Comparison of ENCODE assay signal across 10 cellular contexts in the genomic region with DNA sequence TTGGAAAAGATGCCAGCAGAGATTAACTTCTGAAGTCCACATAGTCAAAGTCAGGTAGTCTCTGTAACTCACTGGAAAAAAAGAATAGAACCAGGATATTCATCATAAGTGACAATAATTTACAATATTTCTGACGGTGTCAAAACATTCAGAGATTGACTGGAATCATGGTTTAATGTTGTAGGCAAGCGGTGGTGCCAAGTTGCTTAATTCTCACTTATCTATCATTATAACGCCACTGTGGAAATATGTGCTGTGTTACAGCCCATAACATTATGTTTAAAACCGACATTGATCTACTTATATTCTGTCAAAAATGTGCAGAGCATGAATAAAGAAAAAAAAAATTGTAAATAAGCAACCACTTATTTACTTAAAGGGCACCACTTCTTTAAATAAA.
"Had no signal": no experiment of that assay in that cellular context is flagged by ENCODE, and none has a peak within 500 bp of the region (broad histone marks: within the 10 kb centered on the region; RNA-seq: fewer than 3 reads in every experiment).

No MANE protein-coding gene starts in this region.

- ATAC-seq: activated CD4-positive, alpha-beta T cell treated with anti-CD3 and anti-CD28 coated beads for 36 hours; activated CD4-positive, CD25-positive, alpha-beta regulatory T cell treated with anti-CD3 and anti-CD28 coated beads, Interleukin-2, amount 50 U/mL, for 24 hours; activated CD8-positive, alpha-beta memory T cell treated with anti-CD3 and anti-CD28 coated beads, Interleukin-2, amount 10 ng/mL, durations not matched to agents 7 days and 5 days; activated CD8-positive, alpha-beta T cell treated with anti-CD3 and anti-CD28 coated beads for 36 hours; activated CD8-positive, alpha-beta T cell treated with anti-CD3 and anti-CD28 coated beads, Interleukin-2, amount 10 ng/mL, durations not matched to agents 7 days and 5 days; T-cell; T-helper 17 cell; WTC11 had no signal

- H3K27ac ChIP-seq: VCaP, WERI-Rb-1 had no signal

- H3K36me3 ChIP-seq: WERI-Rb-1 had no signal
